In genomic region chr17:43908111-43908721, GRCh38 we compare ENCODE assay signal across 8 cellular contexts. TPM values are rescaled to one million over a fixed set of nuclear protein-coding genes. Genes with fewer than 3 reads are reported as not detected.
A peak's percentile ranks its signal among the peaks of the same experiment; 100 is the strongest.
DNase-seq lines count a peak whose midpoint lies in the region; ATAC-seq and TF ChIP-seq lines count a peak whose summit lies in the region.

No MANE protein-coding gene starts in this region.

- intact Hi-C loops in Caco-2 (cut with micrococcal nuclease; ENCODE audit: unreplicated experiment): loop anchor here (5.0 kb wide), 1 partner anchor 431 kb away; no protein-coding TSS in a partner anchor
- intact Hi-C loops in activated CD4-positive, alpha-beta T cell treated with anti-CD3 and anti-CD28 coated beads, Interleukin-2, amount 10 ng/mL, durations not matched to agents 24 days and 14 days (cut with micrococcal nuclease): loop anchor here (5.0 kb wide), 1 partner anchor 89 kb away; no protein-coding TSS in a partner anchor

- H3K27me3 ChIP-seq in Caco-2 (replicated peaks; ENCODE audit: control insufficient read depth, insufficient read depth, low read length) (no peaks in the 10 kb centered on the region), MM.1S (replicated peaks; ENCODE audit: insufficient read depth, low read length) (peaks cover 25% of the 10 kb centered on the region)

- H3K27ac Mint-ChIP-seq in Caco-2 (ENCODE audit: unreplicated experiment): no peak overlapping the region
- no peak overlapping the region for H3K27ac Mint-ChIP-seq in activated CD4-positive, alpha-beta T cell treated with anti-CD3 and anti-CD28 coated beads, Interleukin-2, amount 10 ng/mL, durations not matched to agents 24 days and 14 days

- H3K27me3 Mint-ChIP-seq in Caco-2 (ENCODE audit: insufficient read depth, unreplicated experiment): peaks cover 15% of the 10 kb centered on the region
- H3K27me3 Mint-ChIP-seq in activated CD4-positive, alpha-beta T cell treated with anti-CD3 and anti-CD28 coated beads, Interleukin-2, amount 10 ng/mL, durations not matched to agents 24 days and 14 days: peaks cover 51% of the 10 kb centered on the region

- H3K36me3 Mint-ChIP-seq in Caco-2 (ENCODE audit: insufficient read depth, unreplicated experiment): peaks cover 6% of the 10 kb centered on the region
- H3K36me3 Mint-ChIP-seq in activated CD4-positive, alpha-beta T cell treated with anti-CD3 and anti-CD28 coated beads, Interleukin-2, amount 10 ng/mL, durations not matched to agents 24 days and 14 days (ENCODE audit: low read depth): no peaks in the 10 kb centered on the region

- no peaks in the 10 kb centered on the region for H3K9me3 Mint-ChIP-seq in Caco-2 (ENCODE audit: unreplicated experiment)
- H3K9me3 Mint-ChIP-seq in activated CD4-positive, alpha-beta T cell treated with anti-CD3 and anti-CD28 coated beads, Interleukin-2, amount 10 ng/mL, durations not matched to agents 24 days and 14 days: no peaks in the 10 kb centered on the region

- no peak overlapping the region for H3K9ac ChIP-seq in MM.1S (ENCODE audit: low read length)

- H3K4me3 Mint-ChIP-seq in Caco-2 (ENCODE audit: unreplicated experiment): peak overlapping the region; percentile 80
- H3K4me3 Mint-ChIP-seq in activated CD4-positive, alpha-beta T cell treated with anti-CD3 and anti-CD28 coated beads, Interleukin-2, amount 10 ng/mL, durations not matched to agents 24 days and 14 days: no peak overlapping the region

- DNase-seq in Caco-2 (peak; percentile 70), NCI-H1105 treated with DMSO at 0.1 percent for 48 hours (lab: John Stamatoyannopoulos, UW) (peak; percentile 41), dedifferentiated amniotic fluid mesenchymal stem cell (ENCODE audit: extremely low spot score) (peak; percentile 61), left lobe of liver (ENCODE audit: low spot score) (no peak), MM.1S (no peak)
- peak; percentile 83 for DNase-seq in activated CD4-positive, alpha-beta T cell treated with anti-CD3 and anti-CD28 coated beads, Interleukin-2, amount 10 ng/mL, durations not matched to agents 24 days and 14 days
- peak; percentile 62 for DNase-seq in stimulated activated CD4-positive, alpha-beta T cell treated with anti-CD3 and anti-CD28 coated beads, Interleukin-4, amount 100 ng/mL, for 24 hours

- ATAC-seq in left lobe of liver: peak; percentile 13
- no peak for ATAC-seq in HG02588 (IDR thresholded peaks at IDR 0.05; ENCODE audit: unreplicated experiment)

- no peaks in the 10 kb centered on the region for H3K9me2 ChIP-seq in MM.1S (replicated peaks; ENCODE audit: insufficient read depth, low read length)

- no peak overlapping the region for H3K4me2 ChIP-seq in MM.1S (ENCODE audit: low read depth, low read length)

- H3K9me3 ChIP-seq in Caco-2: no peaks in the 10 kb centered on the region
- H3K9me3 ChIP-seq in MM.1S (replicated peaks; ENCODE audit: insufficient read depth, low read length): no peaks in the 10 kb centered on the region

- H2AFZ ChIP-seq in MM.1S (ENCODE audit: low read length): no peak overlapping the region

- H4K20me1 ChIP-seq in MM.1S (ENCODE audit: insufficient read depth, low read length): no peaks in the 10 kb centered on the region

- POLR2A ChIA-PET in Caco-2 (lab: Charles Lee): no interaction called here

- H3K79me2 ChIP-seq in MM.1S (ENCODE audit: low read length): no peaks in the 10 kb centered on the region

- no TSS peak for BruUV-seq in Caco-2 (replicated peaks; lab: Mats Ljungman, UMichigan)

- no peak overlapping the region for H3K27ac ChIP-seq in MM.1S (ENCODE audit: low read length)

- H3K36me3 ChIP-seq in Caco-2 (ENCODE audit: control insufficient read depth, insufficient read depth, low read length) (no peaks in the 10 kb centered on the region), MM.1S (replicated peaks; ENCODE audit: insufficient read depth, low read length) (no peaks in the 10 kb centered on the region)

- H3K4me1 Mint-ChIP-seq in Caco-2 (ENCODE audit: low read depth, unreplicated experiment): no peaks in the 10 kb centered on the region
- H3K4me1 Mint-ChIP-seq in activated CD4-positive, alpha-beta T cell treated with anti-CD3 and anti-CD28 coated beads, Interleukin-2, amount 10 ng/mL, durations not matched to agents 24 days and 14 days: peaks cover 3% of the 10 kb centered on the region

- CTCF ChIA-PET in Caco-2 (lab: Charles Lee): interaction anchor here (1.1 to 1.5 kb wide), 3 partner anchors 25 to 36 kb away, joined by 3 to 5 read pairs (median 3); no protein-coding TSS in a partner anchor

- TF ChIP-seq CTCF in Caco-2 (IDR thresholded peaks at IDR 0.05; ENCODE audit: insufficient read depth in 1 of 2, low read depth in 1 of 2, low read length in 1 of 2, severe bottlenecking in 1 of 2, unreplicated experiment in 1 of 2) (no peak), MM.1S (IDR thresholded peaks at IDR 0.05; ENCODE audit: low read length) (no peak)

- H3K4me1 ChIP-seq in Caco-2 (peaks cover 21% of the 10 kb centered on the region), MM.1S (ENCODE audit: low read length) (no peaks in the 10 kb centered on the region)

- no peaks in the 10 kb centered on the region for H3F3A ChIP-seq in MM.1S (ENCODE audit: insufficient read depth, low read length)

- H3K4me3 ChIP-seq in Caco-2 (ENCODE audit: low read depth, low read length) (no peak overlapping the region), MM.1S (ENCODE audit: low read length) (no peak overlapping the region)

RNA-seq across cellular contexts. Expression of gene MPP2, which starts 0.9 kb away (rescaled TPM):
- 5.2 and 5.6 TPM in 2 replicates for total RNA-seq in Caco-2 (2022)
- 0.83 and 1.3 TPM in 2 replicates for total RNA-seq in activated CD4-positive, alpha-beta T cell treated with anti-CD3 and anti-CD28 coated beads, Interleukin-2, amount 10 ng/mL, durations not matched to agents 24 days and 14 days
- 0.10 TPM for total RNA-seq in left lobe of liver

RNA-seq across cellular contexts. Expression of gene PPY, which starts 34.1 kb away (rescaled TPM):
- total RNA-seq in Caco-2 (2022): not detected in 2 replicates
- not detected in 2 replicates for total RNA-seq in activated CD4-positive, alpha-beta T cell treated with anti-CD3 and anti-CD28 coated beads, Interleukin-2, amount 10 ng/mL, durations not matched to agents 24 days and 14 days
- total RNA-seq in left lobe of liver: not detected

RNA-seq across cellular contexts. Expression of gene PYY, which starts 45.5 kb away (rescaled TPM):
- total RNA-seq in Caco-2 (2022) (not detected in 2 replicates), left lobe of liver (not detected)
- total RNA-seq in activated CD4-positive, alpha-beta T cell treated with anti-CD3 and anti-CD28 coated beads, Interleukin-2, amount 10 ng/mL, durations not matched to agents 24 days and 14 days: 0.26 TPM in 1 of 2 replicates, not detected in the other

Comparison
In these comparisons a context has a peak if more than half of its experiments do, and no peak if none do; other contexts are left out.
1. DNase-seq: peak in Caco-2 (2 of 2), NCI-H1105 treated with DMSO at 0.1 percent for 48 hours (single experiment), activated CD4-positive, alpha-beta T cell treated with anti-CD3 and anti-CD28 coated beads, Interleukin-2, amount 10 ng/mL, durations not matched to agents 24 days and 14 days (single experiment), dedifferentiated amniotic fluid mesenchymal stem cell (single experiment) and stimulated activated CD4-positive, alpha-beta T cell treated with anti-CD3 and anti-CD28 coated beads, Interleukin-4, amount 100 ng/mL, for 24 hours (single experiment); none in left lobe of liver (single experiment) and MM.1S (single experiment).